Comparison of ENCODE assay signal across 9 cellular contexts in the genomic region with DNA sequence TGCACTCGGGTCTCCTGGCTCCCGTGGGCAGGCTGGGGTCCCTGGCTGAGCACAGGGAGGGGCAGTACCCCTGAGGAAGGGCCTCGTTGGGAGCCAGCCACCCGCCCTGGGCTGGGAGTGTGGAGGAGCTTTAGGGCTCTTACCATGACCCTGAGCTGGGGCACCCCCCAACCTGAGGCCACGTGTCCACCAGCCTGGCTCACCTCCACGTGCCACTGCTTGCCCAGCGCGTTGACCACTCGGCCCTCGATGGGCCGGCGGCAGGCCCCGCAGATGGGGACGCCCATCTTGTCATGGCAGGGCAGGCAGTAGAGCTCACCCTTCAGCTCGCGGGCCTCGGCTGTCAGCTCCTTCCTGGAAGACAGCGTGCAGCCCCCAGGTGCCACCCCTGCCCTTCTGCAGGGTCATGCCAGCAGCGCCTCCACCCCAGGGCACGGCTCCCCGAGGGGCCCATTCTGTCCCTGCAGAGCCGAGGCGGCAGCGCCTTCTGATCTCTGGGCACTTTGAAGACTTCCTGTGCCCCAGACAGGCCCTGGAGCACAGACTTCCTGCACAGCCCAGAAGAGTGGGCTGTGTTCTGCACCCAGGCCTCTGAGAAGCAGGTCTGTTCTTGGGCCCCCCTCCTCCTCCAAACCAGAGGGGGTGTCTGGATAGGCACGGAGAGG. TPM values are rescaled to one million over a fixed set of nuclear protein-coding genes. Genes with fewer than 3 reads are reported as not detected.
DNase-seq lines count a peak whose midpoint lies in the region; TF ChIP-seq lines count a peak whose summit lies in the region.
"Had no signal": no experiment of that assay in that cellular context is flagged by ENCODE, and none has a peak within 500 bp of the region (broad histone marks: within the 10 kb centered on the region; RNA-seq: fewer than 3 reads in every experiment).

No MANE protein-coding gene starts in this region.

- H3K18ac ChIP-seq in mesenchymal stem cell (ENCODE audit: low read depth in 1 of 2, low read length in 2 of 2), result no peak overlapping the region

- H3K14ac ChIP-seq in mesenchymal stem cell (ENCODE audit: low read length in 2 of 2), result no peak overlapping the region

- peak; percentile 10 for DNase-seq in T-helper 2 cell treated with Interferon-gamma antibody and Interleukin-4, amounts not matched to agents 5 μg/mL and 100 μg/mL, for 36 hours (ENCODE audit: low spot score)
- DNase-seq in activated T-helper 1 cell treated with Interleukin-2 at 50 U/mL for 16 hours (ENCODE audit: low read depth) (peak; percentile 26), mesenchymal stem cell (no peak), Ammon's horn (ENCODE audit: low spot score) (no peak), immature natural killer cell (no peak), HEK293T (ENCODE audit: extremely low spot score) (no peak)
- DNase-seq: NCI-H345, substantia nigra had no signal

- POLR2A ChIA-PET in HEK293T (lab: Yijun Ruan, JAX), result no interaction called here

- H3K4ac ChIP-seq in mesenchymal stem cell (ENCODE audit: low read depth in 1 of 2, low read length in 2 of 2), result peak overlapping the region in 1 of 2 experiments; percentile 64

- H3K4me1 ChIP-seq in mesenchymal stem cell (ENCODE audit: control insufficient read depth, insufficient read depth, low read depth, low read length), result peaks cover 30% of the 10 kb centered on the region
- H3K4me1 ChIP-seq in thymus (ENCODE audit: control insufficient read depth, insufficient read depth, low read length), result peaks cover 53% of the 10 kb centered on the region

- peak overlapping the region; percentile 41 for H3K27ac Mint-ChIP-seq in T-helper 2 cell treated with Interferon-gamma antibody and Interleukin-4, amounts not matched to agents 5 μg/mL and 100 μg/mL, for 36 hours
- H3K27ac Mint-ChIP-seq in immature natural killer cell, result no peak overlapping the region

- H2BK120ac ChIP-seq in mesenchymal stem cell (ENCODE audit: low read depth, low read length), result no peak overlapping the region

- H3K27me3 Mint-ChIP-seq in T-helper 2 cell treated with Interferon-gamma antibody and Interleukin-4, amounts not matched to agents 5 μg/mL and 100 μg/mL, for 36 hours (ENCODE audit: low read depth), result no peaks in the 10 kb centered on the region
- peaks cover 0 to 2% (median 0%) of the 10 kb centered on the region in 3 donors for H3K27me3 Mint-ChIP-seq in immature natural killer cell (ENCODE audit: low read depth in 3 of 3)

- H2AFZ ChIP-seq in mesenchymal stem cell (ENCODE audit: low read depth, low read length), result no peak overlapping the region

- H3K9me3 Mint-ChIP-seq in T-helper 2 cell treated with Interferon-gamma antibody and Interleukin-4, amounts not matched to agents 5 μg/mL and 100 μg/mL, for 36 hours, result no peaks in the 10 kb centered on the region
- H3K9me3 Mint-ChIP-seq in immature natural killer cell, result no peaks in the 10 kb centered on the region

- no peak overlapping the region for H3K23ac ChIP-seq in mesenchymal stem cell (ENCODE audit: low read length in 2 of 2)

- peaks cover 20% of the 10 kb centered on the region for H3K4me1 Mint-ChIP-seq in T-helper 2 cell treated with Interferon-gamma antibody and Interleukin-4, amounts not matched to agents 5 μg/mL and 100 μg/mL, for 36 hours (ENCODE audit: low read depth)
- no peaks in the 10 kb centered on the region for H3K4me1 Mint-ChIP-seq in immature natural killer cell

- H2AK5ac ChIP-seq in mesenchymal stem cell (ENCODE audit: low read length, severe bottlenecking), result no peak overlapping the region

- no peak overlapping the region for H2BK5ac ChIP-seq in mesenchymal stem cell (ENCODE audit: low read depth, low read length, poor library complexity, severe bottlenecking)

- WGBS in mesenchymal stem cell, result 80% methylated on average over 24 of the region's 25 CpGs
- WGBS in thymus, result 36% methylated on average over 25 of the region's 25 CpGs

- H3K9me3 ChIP-seq in mesenchymal stem cell (ENCODE audit: control insufficient read depth, low read length) (no peaks in the 10 kb centered on the region), thymus (ENCODE audit: control insufficient read depth) (no peaks in the 10 kb centered on the region)

- peaks cover 0 to 16% of the 10 kb centered on the region in 2 experiments for H3K36me3 ChIP-seq in mesenchymal stem cell (ENCODE audit: control insufficient read depth in 1 of 2, insufficient read depth in 2 of 2, low read depth in 1 of 2, low read length in 2 of 2)
- H3K36me3 ChIP-seq in thymus (ENCODE audit: control insufficient read depth, insufficient read depth), result no peaks in the 10 kb centered on the region

- no peak overlapping the region for H3K27ac ChIP-seq in mesenchymal stem cell (ENCODE audit: low read length, poor library complexity, severe bottlenecking)
- H3K27ac ChIP-seq in thymus (ENCODE audit: low read depth), result peak overlapping the region; percentile 91

- no peak overlapping the region for H3K9ac ChIP-seq in mesenchymal stem cell (ENCODE audit: low read length)

- H3K4me3 ChIP-seq in mesenchymal stem cell (ENCODE audit: insufficient read depth in 1 of 2, low read depth in 1 of 2, low read length in 2 of 2) (no peak overlapping the region), thymus (ENCODE audit: low read length) (peak overlapping the region; percentile 33)

- no peak overlapping the region for H3K4me2 ChIP-seq in mesenchymal stem cell (ENCODE audit: low read length, poor library complexity, severe bottlenecking)

- H3K36me3 Mint-ChIP-seq in T-helper 2 cell treated with Interferon-gamma antibody and Interleukin-4, amounts not matched to agents 5 μg/mL and 100 μg/mL, for 36 hours (ENCODE audit: low read depth), result no peaks in the 10 kb centered on the region
- H3K36me3 Mint-ChIP-seq in immature natural killer cell, result no peaks in the 10 kb centered on the region

- peak overlapping the region in 1 of 2 experiments; percentile 22 for H2BK12ac ChIP-seq in mesenchymal stem cell (ENCODE audit: low read length in 2 of 2)

- peak overlapping the region; percentile 47 for H4K8ac ChIP-seq in mesenchymal stem cell (ENCODE audit: low read length)

- H2BK15ac ChIP-seq in mesenchymal stem cell (ENCODE audit: low read depth, poor library complexity, severe bottlenecking), result peak overlapping the region; percentile 5

- H4K91ac ChIP-seq in mesenchymal stem cell (ENCODE audit: low read length), result no peak overlapping the region

- H3K4me3 Mint-ChIP-seq in T-helper 2 cell treated with Interferon-gamma antibody and Interleukin-4, amounts not matched to agents 5 μg/mL and 100 μg/mL, for 36 hours, result peak overlapping the region; percentile 45
- H3K4me3 Mint-ChIP-seq in immature natural killer cell, result no peak overlapping the region

- no peaks in the 10 kb centered on the region for H3K27me3 ChIP-seq in mesenchymal stem cell (ENCODE audit: control insufficient read depth in 1 of 2, insufficient read depth in 1 of 2, low read length in 2 of 2)
- H3K27me3 ChIP-seq in thymus (ENCODE audit: control insufficient read depth, insufficient read depth), result no peaks in the 10 kb centered on the region

- no peaks in the 10 kb centered on the region for H3K79me1 ChIP-seq in mesenchymal stem cell (replicated peaks; ENCODE audit: low read length, poor library complexity, severe bottlenecking)

- CTCF ChIA-PET in HEK293T (lab: Yijun Ruan, JAX), result interaction anchor here (1.0 kb wide), 1 partner anchor 50 kb away, joined by 4 read pairs; no protein-coding TSS in a partner anchor

TF ChIP-seq in HEK293T, 16 proteins besides CTCF, POLR2A, EP300 and RAD21:
- TF ChIP-seq FOXK2 (IDR thresholded peaks at IDR 0.05) (no peak), LEF1 (IDR thresholded peaks at IDR 0.05; ENCODE audit: borderline replicate concordance) (no peak), FOXA1 (IDR thresholded peaks at IDR 0.05) (no peak), ELF4 (IDR thresholded peaks at IDR 0.05) (no peak), HDGF (IDR thresholded peaks at IDR 0.05; ENCODE audit: borderline replicate concordance) (no peak), FOXM1 (IDR thresholded peaks at IDR 0.05; ENCODE audit: borderline replicate concordance) (no peak), CTBP1 (IDR thresholded peaks at IDR 0.05; ENCODE audit: borderline replicate concordance) (no peak), BHLHE40 (IDR thresholded peaks at IDR 0.05; ENCODE audit: borderline replicate concordance) (no peak), SUZ12 (IDR thresholded peaks at IDR 0.05) (no peak), SP1 (IDR thresholded peaks at IDR 0.05) (no peak), TARDBP (IDR thresholded peaks at IDR 0.05) (no peak), NFRKB (IDR thresholded peaks at IDR 0.05) (no peak), L3MBTL2 (conservative IDR thresholded peaks at IDR 0.05) (no peak), ARNT (IDR thresholded peaks at IDR 0.05) (no peak), ZNF384 (IDR thresholded peaks at IDR 0.05) (no peak)
- TF ChIP-seq, protein P1, sequence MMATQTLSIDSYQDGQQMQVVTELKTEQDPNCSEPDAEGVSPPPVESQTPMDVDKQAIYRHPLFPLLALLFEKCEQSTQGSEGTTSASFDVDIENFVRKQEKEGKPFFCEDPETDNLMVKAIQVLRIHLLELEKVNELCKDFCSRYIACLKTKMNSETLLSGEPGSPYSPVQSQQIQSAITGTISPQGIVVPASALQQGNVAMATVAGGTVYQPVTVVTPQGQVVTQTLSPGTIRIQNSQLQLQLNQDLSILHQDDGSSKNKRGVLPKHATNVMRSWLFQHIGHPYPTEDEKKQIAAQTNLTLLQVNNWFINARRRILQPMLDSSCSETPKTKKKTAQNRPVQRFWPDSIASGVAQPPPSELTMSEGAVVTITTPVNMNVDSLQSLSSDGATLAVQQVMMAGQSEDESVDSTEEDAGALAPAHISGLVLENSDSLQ (IDR thresholded peaks at IDR 0.05), result no peak

RNA-seq across cellular contexts. Expression of a gene that starts 4.0 kb away (rescaled TPM):
- polyA plus RNA-seq in mesenchymal stem cell (2013, experiment 1 of 2), result not detected
- polyA plus RNA-seq in mesenchymal stem cell (2013, experiment 2 of 2), result not detected
- polyA plus RNA-seq in thymus (0.07 TPM), immature natural killer cell (not detected)

RNA-seq across cellular contexts. Expression of a gene that starts 33.4 kb away (rescaled TPM):
- 37.6 TPM for polyA plus RNA-seq in mesenchymal stem cell (2013, experiment 1 of 2)
- polyA plus RNA-seq in mesenchymal stem cell (2013, experiment 2 of 2), result 36.4 TPM
- 45.1 TPM for polyA plus RNA-seq in thymus
- polyA plus RNA-seq in immature natural killer cell, result under 1 TPM in 1 of 3 donors, not detected in 2; 0.40 TPM

RNA-seq across cellular contexts. Expression of a gene that starts 59.3 kb away (rescaled TPM):
- polyA plus RNA-seq in mesenchymal stem cell (2013, experiment 1 of 2), result 4.5 TPM
- 4.7 TPM for polyA plus RNA-seq in mesenchymal stem cell (2013, experiment 2 of 2)
- polyA plus RNA-seq in thymus (8.8 TPM), immature natural killer cell (1 to 10 TPM in 2 of 3 donors, not detected in 1; 1.3 to 3.4 TPM)

Comparison
In these comparisons a context has a peak if more than half of its experiments do, and no peak if none do; other contexts are left out.
1. DNase-seq: peak in T-helper 2 cell treated with Interferon-gamma antibody and Interleukin-4, amounts not matched to agents 5 μg/mL and 100 μg/mL, for 36 hours (single experiment) and activated T-helper 1 cell treated with Interleukin-2 at 50 U/mL for 16 hours (single experiment); none in mesenchymal stem cell (single experiment), Ammon's horn (single experiment), immature natural killer cell (0 of 3) and HEK293T (single experiment).
2. RNA of a gene that starts 33.4 kb away (polyA plus RNA-seq): 45.1 TPM in thymus (single experiment); 0.40 TPM in immature natural killer cell; every median in the first group is over 10 times any median in the second.